Comparison of ENCODE assay signal across 10 cellular contexts in the genomic region with DNA sequence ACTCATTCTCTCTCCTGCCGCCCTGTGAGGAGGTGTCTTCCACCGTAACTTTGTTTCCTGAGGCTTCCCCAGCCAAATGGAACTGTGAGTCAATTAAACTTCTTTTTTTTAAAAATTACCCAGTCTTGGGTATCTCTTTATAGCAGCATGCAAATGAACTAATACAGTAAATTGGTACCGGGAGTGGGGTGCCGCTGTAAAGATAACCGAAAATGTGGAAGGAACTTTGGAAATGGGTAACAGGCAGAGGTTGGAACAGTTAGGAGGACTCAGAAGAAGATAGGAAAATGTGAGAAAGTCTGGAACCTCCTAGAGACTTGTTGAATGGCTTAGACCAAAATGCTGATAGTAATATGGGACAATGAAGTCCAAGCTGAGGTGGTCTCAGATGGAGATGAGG.
"Had no signal": no experiment of that assay in that cellular context is flagged by ENCODE, and none has a peak within 500 bp of the region (broad histone marks: within the 10 kb centered on the region; RNA-seq: fewer than 3 reads in every experiment).

No MANE protein-coding gene starts in this region.

- H3K4me3 ChIP-seq: GM23338 had no signal

- H3K4me3 Mint-ChIP-seq: GM23338, H9, HFFc6 had no signal

- H3K4me2 ChIP-seq: GM23338, KMS-11 had no signal

- ATAC-seq: GM23338 had no signal

- H3K27ac ChIP-seq: KMS-11 had no signal

- DNase-seq: H9, HCEC 1CT, HFFc6, IMR-90, KBM-7 had no signal

- H3K9ac ChIP-seq: KMS-11 had no signal

- H3K27ac Mint-ChIP-seq: GM23338, H9, HFFc6 had no signal

- FAIRE-seq: H1, H54, HTR-8/SVneo had no signal

- H2AFZ ChIP-seq: GM23338 had no signal
